In genomic region chr1:36516372-36517018, GRCh38 we compare ENCODE assay signal across 9 cellular contexts. TPM values are rescaled to one million over a fixed set of nuclear protein-coding genes. Genes with fewer than 3 reads are reported as not detected.
DNase-seq lines count a peak whose midpoint lies in the region; ATAC-seq and TF ChIP-seq lines count a peak whose summit lies in the region.
"Had no signal": no experiment of that assay in that cellular context is flagged by ENCODE, and none has a peak within 500 bp of the region (broad histone marks: within the 10 kb centered on the region; RNA-seq: fewer than 3 reads in every experiment).

No MANE protein-coding gene starts in this region.

- H3K27me3 Mint-ChIP-seq in H9 (ENCODE audit: low read depth) = no peaks in the 10 kb centered on the region
- no peaks in the 10 kb centered on the region for H3K27me3 Mint-ChIP-seq in activated CD8-positive, alpha-beta T cell treated with anti-CD3 and anti-CD28 coated beads, Interleukin-2, amount 10 ng/mL, durations not matched to agents 7 days and 5 days (ENCODE audit: low read depth)
- peaks cover 0 to 10% (median 9%) of the 10 kb centered on the region in 3 donors for H3K27me3 Mint-ChIP-seq in naive B cell

- no peak overlapping the region for H3K18ac ChIP-seq in H9 (ENCODE audit: insufficient read length, low read depth, low read length)

- WGBS in H9 (ENCODE audit: extremely low coverage, insufficient read length, low lambda C conversion rate) = no CpG with 5 or more reads among the region's 11 CpGs
- WGBS in esophagus muscularis mucosa = 87% methylated on average over 3 of the region's 11 CpGs

- no peak overlapping the region for H4K91ac ChIP-seq in H9 (ENCODE audit: insufficient read length, low read depth, low read length)

- no peak overlapping the region for H2BK20ac ChIP-seq in H9 (ENCODE audit: low read depth, low read length, poor library complexity, severe bottlenecking)

- no peaks in the 10 kb centered on the region for H3K79me2 ChIP-seq in H9 (ENCODE audit: insufficient read depth, low read length)

- H3K23me2 ChIP-seq in H9 (ENCODE audit: insufficient read length, low read depth, low read length, poor library complexity, severe bottlenecking) = no peaks in the 10 kb centered on the region

- H2BK12ac ChIP-seq in H9 (ENCODE audit: insufficient read length, low read depth, low read length) = no peak overlapping the region

- CTCF ChIA-PET in activated CD8-positive, alpha-beta T cell treated with anti-CD3 and anti-CD28 coated beads, Interleukin-2, amount 10 ng/mL, durations not matched to agents 7 days and 5 days (lab: Charles Lee) = interaction anchor here (0.7 to 3.3 kb wide), 30 partner anchors 9 to 918 kb away, joined by 3 to 24 read pairs (median 4); partner anchors contain the start of gene MRPS15

- no peaks in the 10 kb centered on the region for H3K79me1 ChIP-seq in H9 (ENCODE audit: insufficient read depth, low read depth, low read length, poor library complexity, severe bottlenecking)

- H3K27ac Mint-ChIP-seq in H9 (no peak overlapping the region), naive B cell (no peak overlapping the region)
- H3K27ac Mint-ChIP-seq in activated CD8-positive, alpha-beta T cell treated with anti-CD3 and anti-CD28 coated beads, Interleukin-2, amount 10 ng/mL, durations not matched to agents 7 days and 5 days = no peak overlapping the region

- no peak overlapping the region for H3T11ph ChIP-seq in H9 (ENCODE audit: low read length)

- H2AFZ ChIP-seq in H9 (ENCODE audit: low read length) = no peak overlapping the region

- no peaks in the 10 kb centered on the region for H3K27me3 ChIP-seq in H9 (ENCODE audit: insufficient read depth, low read length)
- peaks cover 0 to 30% (median 0%) of the 10 kb centered on the region in 4 donors for H3K27me3 ChIP-seq in esophagus muscularis mucosa

- no peak overlapping the region for H3K56ac ChIP-seq in H9 (ENCODE audit: insufficient read length, low read depth, low read length)

- DNase-seq in H9 (peak; percentile 74), NCI-H526 (lab: John Stamatoyannopoulos, UW) (peak; percentile 51 to 89), esophagus muscularis mucosa (ENCODE audit: extremely low spot score) (no peak), naive B cell (peak; percentile 29), superior temporal gyrus (ENCODE audit: extremely low spot score) (peak; percentile 73)
- peak; percentile 57 for DNase-seq in activated CD8-positive, alpha-beta T cell treated with anti-CD3 and anti-CD28 coated beads, Interleukin-2, amount 10 ng/mL, durations not matched to agents 7 days and 5 days

- H3K14ac ChIP-seq in H9 (ENCODE audit: insufficient read depth, low read length) = no peak overlapping the region; the same call in 1 of the 2 replicates

- no peak overlapping the region for H2AK5ac ChIP-seq in H9 (ENCODE audit: insufficient read length, low read length)

- H3K36me3 ChIP-seq in esophagus muscularis mucosa = no peaks in the 10 kb centered on the region

- peaks cover 19 to 22% of the 10 kb centered on the region in 2 experiments for H3K4me1 Mint-ChIP-seq in H9
- peaks cover 14% of the 10 kb centered on the region for H3K4me1 Mint-ChIP-seq in activated CD8-positive, alpha-beta T cell treated with anti-CD3 and anti-CD28 coated beads, Interleukin-2, amount 10 ng/mL, durations not matched to agents 7 days and 5 days (ENCODE audit: low read depth)
- H3K4me1 Mint-ChIP-seq in naive B cell = peaks cover 0 to under 1% (median 0%) of the 10 kb centered on the region in 3 donors

- no peak overlapping the region for H3K27ac ChIP-seq in C4-2B
- no peak overlapping the region for H3K27ac ChIP-seq in H9 (ENCODE audit: insufficient read length, low read depth, low read length)
- H3K27ac ChIP-seq in esophagus muscularis mucosa (replicated peaks in 1 of 4) = no peak overlapping the region
- H3K27ac ChIP-seq: skin epidermis had no signal

- no peak overlapping the region for H2BK5ac ChIP-seq in H9 (ENCODE audit: insufficient read length, low read length)

- H3K4ac ChIP-seq in H9 (ENCODE audit: low read depth, low read length) = no peak overlapping the region

- H3K9me3 Mint-ChIP-seq in H9 = no peaks in the 10 kb centered on the region
- H3K9me3 Mint-ChIP-seq in activated CD8-positive, alpha-beta T cell treated with anti-CD3 and anti-CD28 coated beads, Interleukin-2, amount 10 ng/mL, durations not matched to agents 7 days and 5 days (ENCODE audit: insufficient read depth) = no peaks in the 10 kb centered on the region
- peaks cover 0 to under 1% (median 0%) of the 10 kb centered on the region in 7 donors for H3K9me3 Mint-ChIP-seq in naive B cell

- TF ChIP-seq CTCF in C4-2B (conservative IDR thresholded peaks at IDR 0.05) (peak; percentile 95), H9 (conservative IDR thresholded peaks at IDR 0.05) (peak; percentile 96; the same call in 2 of the 3 replicates), esophagus muscularis mucosa (IDR thresholded peaks at IDR 0.05) (peak; percentile 30 to 53 (median 42))

- H4K20me1 ChIP-seq in H9 (ENCODE audit: control insufficient read depth, insufficient read depth, insufficient read length) = no peaks in the 10 kb centered on the region

- H3K23ac ChIP-seq in H9 (ENCODE audit: insufficient read length, low read depth, low read length) = no peak overlapping the region

- POLR2A ChIA-PET in activated CD8-positive, alpha-beta T cell treated with anti-CD3 and anti-CD28 coated beads, Interleukin-2, amount 10 ng/mL, durations not matched to agents 7 days and 5 days (lab: Charles Lee) = no interaction called here

- TF ChIP-seq EP300 in esophagus muscularis mucosa (IDR thresholded peaks at IDR 0.05) = no peak

- H3K9me3 ChIP-seq in H9 (ENCODE audit: control insufficient read depth, low read depth, low read length) (no peaks in the 10 kb centered on the region), esophagus muscularis mucosa (no peaks in the 10 kb centered on the region)

- H3K4me3 Mint-ChIP-seq in H9 = no peak overlapping the region
- no peak overlapping the region for H3K4me3 Mint-ChIP-seq in activated CD8-positive, alpha-beta T cell treated with anti-CD3 and anti-CD28 coated beads, Interleukin-2, amount 10 ng/mL, durations not matched to agents 7 days and 5 days
- H3K4me3 Mint-ChIP-seq in naive B cell = no peak overlapping the region

- ATAC-seq in activated CD8-positive, alpha-beta T cell treated with anti-CD3 and anti-CD28 coated beads, Interleukin-2, amount 10 ng/mL, durations not matched to agents 7 days and 5 days = peak; percentile 72
- ATAC-seq in naive B cell (ENCODE audit: low read depth in 2 of 2) (peak in 1 of 2 donors; percentile 52), HG03521 (IDR thresholded peaks at IDR 0.05; ENCODE audit: unreplicated experiment) (no peak)

- H3K9ac ChIP-seq in H9 (ENCODE audit: extremely low read depth, insufficient read length, low read length) = no peak overlapping the region

- intact Hi-C loops in esophagus muscularis mucosa (cut with DNase I) = loop anchor here (5.0 kb wide), 1 partner anchor 916 kb away; no protein-coding TSS in a partner anchor

- H4K5ac ChIP-seq in H9 (ENCODE audit: insufficient read length, low read depth, low read length) = no peak overlapping the region

- no peak overlapping the region for H3K4me3 ChIP-seq in esophagus muscularis mucosa
- H3K4me3 ChIP-seq: skin epidermis had no signal

- H2BK120ac ChIP-seq in H9 (ENCODE audit: low read depth, low read length, poor library complexity, severe bottlenecking) = no peak overlapping the region

- H3K4me1 ChIP-seq in H9 (ENCODE audit: insufficient read depth, low read length) (no peaks in the 10 kb centered on the region), esophagus muscularis mucosa (no peaks in the 10 kb centered on the region)

- no peak overlapping the region for H2BK15ac ChIP-seq in H9 (ENCODE audit: low read depth, low read length)

- H4K8ac ChIP-seq in H9 (replicated peaks; ENCODE audit: insufficient read length, low read depth, low read length) = no peak overlapping the region

- H3K4me2 ChIP-seq in H9 (ENCODE audit: insufficient read depth, insufficient read length, low read length) = no peak overlapping the region

- no peak for TF ChIP-seq POLR2A in esophagus muscularis mucosa (IDR thresholded peaks at IDR 0.05; ENCODE audit: low read depth)

- H3K36me3 Mint-ChIP-seq in H9 (ENCODE audit: insufficient read depth in 1 of 3, low read depth in 3 of 3) = no peaks in the 10 kb centered on the region
- H3K36me3 Mint-ChIP-seq in activated CD8-positive, alpha-beta T cell treated with anti-CD3 and anti-CD28 coated beads, Interleukin-2, amount 10 ng/mL, durations not matched to agents 7 days and 5 days (ENCODE audit: low read depth) = no peaks in the 10 kb centered on the region
- no peaks in the 10 kb centered on the region for H3K36me3 Mint-ChIP-seq in naive B cell

RNA-seq across cellular contexts. Expression of gene CSF3R, which starts 33.8 kb away (rescaled TPM):
- total RNA-seq in H9 (2021) (not detected in 2 replicates), esophagus muscularis mucosa (10 to 100 TPM in 1 of 4 donors, 1 to 10 TPM in 3; 5.9 to 32.5 (median 7.4) TPM)
- total RNA-seq in activated CD8-positive, alpha-beta T cell treated with anti-CD3 and anti-CD28 coated beads, Interleukin-2, amount 10 ng/mL, durations not matched to agents 7 days and 5 days = under 1 TPM in 1 of 2 experiments, not detected in 1; 0.05 TPM
- 1 to 10 TPM in 3 of 6 donors, under 1 TPM in 3; 0.12 to 4.4 (median 0.78) TPM for polyA plus RNA-seq in naive B cell (ENCODE audit: low read depth in 6 of 6)

RNA-seq across cellular contexts. Expression of gene MRPS15, which starts 52.3 kb away (rescaled TPM):
- total RNA-seq in H9 (2021) = 105 and 111 TPM in 2 replicates
- 100 to 1,000 TPM; 115 TPM for total RNA-seq in activated CD8-positive, alpha-beta T cell treated with anti-CD3 and anti-CD28 coated beads, Interleukin-2, amount 10 ng/mL, durations not matched to agents 7 days and 5 days
- total RNA-seq in esophagus muscularis mucosa = 100 to 1,000 TPM in 1 of 4 donors, 10 to 100 TPM in 3; 64.8 to 109 (median 86.8) TPM
- polyA plus RNA-seq in naive B cell (ENCODE audit: low read depth in 6 of 6) = 10 to 100 TPM; 55.6 to 86.7 (median 62.4) TPM

Comparison
In these comparisons a context has a peak if more than half of its experiments do, and no peak if none do; other contexts are left out.
1. CTCF ChIP-seq: peak in every context shown above with its lines; median percentile 96 in H9; 95 in C4-2B; 42 in esophagus muscularis mucosa.